Comparison of ENCODE assay signal across 2 cellular contexts in genomic region chr21:35627462-35627861, GRCh38.
TF ChIP-seq lines count a peak whose summit lies in the region.

No MANE protein-coding gene starts in this region.

TF ChIP-seq in A549, 52 proteins besides CTCF, POLR2A, EP300 and RAD21 (continued from another document):
- no peak for TF ChIP-seq HES2 (IDR thresholded peaks at IDR 0.05)
TF ChIP-seq in A549: peak in this region for 1.

TF ChIP-seq in IMR-90, 13 proteins besides CTCF, POLR2A, EP300 and RAD21:
- TF ChIP-seq ELK1 (IDR thresholded peaks at IDR 0.05; ENCODE audit: borderline replicate concordance, low read depth, low read length), result no peak
- peak; percentile 36; the same call in 1 of the 2 replicates for TF ChIP-seq MAFK (IDR thresholded peaks at IDR 0.05; ENCODE audit: low read depth, low read length)
- no peak for TF ChIP-seq MXI1 (IDR thresholded peaks at IDR 0.05; ENCODE audit: borderline replicate concordance, low read depth, low read length)
- no peak for TF ChIP-seq BHLHE40 (IDR thresholded peaks at IDR 0.05; ENCODE audit: low read depth, low read length)
